22 cellular contexts compared by ENCODE assay signal in the genomic region with DNA sequence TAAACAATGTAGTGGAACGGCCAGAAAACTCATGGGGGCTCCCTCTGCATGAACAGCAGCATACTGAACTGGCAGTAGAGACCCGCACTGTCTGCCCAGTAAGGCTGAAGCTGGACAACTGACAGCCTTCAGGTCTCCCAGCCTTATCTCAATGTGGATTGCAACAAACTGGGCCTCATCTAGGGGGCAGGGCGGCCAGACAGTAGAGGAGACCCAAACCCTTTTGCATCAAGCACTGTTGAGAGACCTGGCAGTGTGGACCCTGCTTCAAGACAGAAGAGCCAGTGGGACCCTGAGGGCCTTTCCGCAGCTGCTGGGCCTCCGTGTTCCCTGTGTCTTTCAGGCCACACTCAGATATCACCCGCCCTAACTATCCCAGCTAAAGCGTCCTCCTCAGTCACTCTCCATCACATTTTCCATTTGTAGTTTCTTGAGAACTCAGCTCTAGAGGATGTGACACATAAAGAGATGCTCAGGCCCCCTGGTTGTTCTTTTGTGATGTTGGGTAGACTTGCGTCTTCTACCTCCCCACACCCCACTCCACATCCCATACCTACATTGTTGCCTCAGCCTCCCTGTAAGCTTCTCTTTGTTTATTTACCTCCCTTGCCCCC.
DNase-seq lines count a peak whose midpoint lies in the region; ATAC-seq and TF ChIP-seq lines count a peak whose summit lies in the region.
"Had no signal": no experiment of that assay in that cellular context is flagged by ENCODE, and none has a peak within 500 bp of the region (broad histone marks: within the 10 kb centered on the region; RNA-seq: fewer than 3 reads in every experiment).

No MANE protein-coding gene starts in this region.

- H3K23me2 ChIP-seq in H9 (ENCODE audit: insufficient read length, low read depth, low read length, poor library complexity, severe bottlenecking): no peaks in the 10 kb centered on the region

- no peaks in the 10 kb centered on the region for H3K9me3 Mint-ChIP-seq in activated naive CD8-positive, alpha-beta T cell treated with anti-CD3 and anti-CD28 coated beads, Interleukin-2, amount 50 U/mL, for 24 hours
- H3K9me3 Mint-ChIP-seq in activated naive CD8-positive, alpha-beta T cell treated with anti-CD3 and anti-CD28 coated beads for 36 hours: no peaks in the 10 kb centered on the region
- H3K9me3 Mint-ChIP-seq in H9: no peaks in the 10 kb centered on the region
- H3K9me3 Mint-ChIP-seq: CD4-positive, alpha-beta T cell; IgD-negative memory B cell had no signal

- H3K27me3 ChIP-seq in H9 (ENCODE audit: insufficient read depth, low read length) (no peaks in the 10 kb centered on the region), neuronal stem cell (ENCODE audit: control insufficient read depth in 3 of 3, insufficient read depth in 3 of 3, low read depth in 1 of 3, low read length in 3 of 3) (no peaks in the 10 kb centered on the region)
- H3K27me3 ChIP-seq: Peyer's patch had no signal

- WGBS in H9 (ENCODE audit: extremely low coverage, insufficient read length, low lambda C conversion rate): no CpG with 5 or more reads among the region's 8 CpGs
- WGBS in neuronal stem cell (ENCODE audit: extremely low coverage in 2 of 2, insufficient read length in 2 of 2, insufficient replicate concordance in 1 of 2), 2 donors: no CpG with 5 or more reads among the region's 8 CpGs

- H3K9me3 ChIP-seq in H9 (ENCODE audit: control insufficient read depth, low read depth, low read length): no peaks in the 10 kb centered on the region
- H3K9me3 ChIP-seq in neuronal stem cell (replicated peaks in 1 of 2; ENCODE audit: control insufficient read depth in 2 of 2, insufficient read depth in 1 of 2, low read depth in 1 of 2, low read length in 2 of 2): no peaks in the 10 kb centered on the region
- H3K9me3 ChIP-seq: BE2C, Caco-2, HAP-1, Peyer's patch had no signal

- H3K36me3 Mint-ChIP-seq in activated naive CD8-positive, alpha-beta T cell treated with anti-CD3 and anti-CD28 coated beads, Interleukin-2, amount 50 U/mL, for 24 hours (ENCODE audit: low read depth): no peaks in the 10 kb centered on the region
- no peaks in the 10 kb centered on the region for H3K36me3 Mint-ChIP-seq in activated naive CD8-positive, alpha-beta T cell treated with anti-CD3 and anti-CD28 coated beads for 36 hours
- H3K36me3 Mint-ChIP-seq in H9 (ENCODE audit: insufficient read depth in 1 of 3, low read depth in 3 of 3): no peaks in the 10 kb centered on the region; a peak in 1 of 7 replicates
- H3K36me3 Mint-ChIP-seq: IgD-negative memory B cell had no signal

- H4K5ac ChIP-seq in H9 (ENCODE audit: insufficient read length, low read depth, low read length): no peak overlapping the region

- peaks cover 7% of the 10 kb centered on the region; the same call in 1 of the 2 replicates for H3K4me1 ChIP-seq in H9 (ENCODE audit: insufficient read depth, low read length)
- H3K4me1 ChIP-seq in neuronal stem cell (ENCODE audit: control insufficient read depth in 2 of 2, insufficient read depth in 1 of 2, low read depth in 1 of 2, low read length in 2 of 2): peaks cover under 1 to 23% of the 10 kb centered on the region in 2 donors
- H3K4me1 ChIP-seq: BE2C, Caco-2 had no signal

- no peak overlapping the region for H3K4me3 Mint-ChIP-seq in activated naive CD8-positive, alpha-beta T cell treated with anti-CD3 and anti-CD28 coated beads, Interleukin-2, amount 50 U/mL, for 24 hours
- no peak overlapping the region for H3K4me3 Mint-ChIP-seq in activated naive CD8-positive, alpha-beta T cell treated with anti-CD3 and anti-CD28 coated beads for 36 hours
- H3K4me3 Mint-ChIP-seq in H9: no peak overlapping the region; a peak in 1 of 5 replicates
- H3K4me3 Mint-ChIP-seq: CD4-positive, alpha-beta T cell; IgD-negative memory B cell had no signal

- H2BK120ac ChIP-seq in H9 (ENCODE audit: low read depth, low read length, poor library complexity, severe bottlenecking) (no peak overlapping the region), neuronal stem cell (ENCODE audit: low read depth, low read length) (no peak overlapping the region)

- no peak overlapping the region for H4K91ac ChIP-seq in H9 (ENCODE audit: insufficient read length, low read depth, low read length)
- H4K91ac ChIP-seq in neuronal stem cell (ENCODE audit: low read depth, low read length, poor library complexity): no peak overlapping the region

- H3K9ac ChIP-seq in H9 (ENCODE audit: extremely low read depth, insufficient read length, low read length) (no peak overlapping the region), neuronal stem cell (ENCODE audit: low read depth, low read length, poor library complexity) (no peak overlapping the region)

- H3K14ac ChIP-seq in H9 (ENCODE audit: insufficient read depth, low read length) (no peak overlapping the region), neuronal stem cell (ENCODE audit: low read length) (no peak overlapping the region)

- TF ChIP-seq CTCF in H9 (conservative IDR thresholded peaks at IDR 0.05): 0 out of 3 replicates have a peak, but pooled peaks have one; percentile 19

- H3K27me3 Mint-ChIP-seq in activated naive CD8-positive, alpha-beta T cell treated with anti-CD3 and anti-CD28 coated beads, Interleukin-2, amount 50 U/mL, for 24 hours: no peaks in the 10 kb centered on the region
- peaks cover 14% of the 10 kb centered on the region for H3K27me3 Mint-ChIP-seq in activated naive CD8-positive, alpha-beta T cell treated with anti-CD3 and anti-CD28 coated beads for 36 hours
- H3K27me3 Mint-ChIP-seq in H9 (ENCODE audit: low read depth): no peaks in the 10 kb centered on the region; the same call in none of the 2 replicates

- no peak overlapping the region for H3K18ac ChIP-seq in H9 (ENCODE audit: insufficient read length, low read depth, low read length)
- no peak overlapping the region for H3K18ac ChIP-seq in neuronal stem cell (ENCODE audit: low read length)

- no peaks in the 10 kb centered on the region for H3K79me2 ChIP-seq in H9 (ENCODE audit: insufficient read depth, low read length)

- H2AFZ ChIP-seq in H9 (ENCODE audit: low read length) (no peak overlapping the region), neuronal stem cell (ENCODE audit: low read length) (peak overlapping the region; percentile 72)

- H4K8ac ChIP-seq in H9 (replicated peaks; ENCODE audit: insufficient read length, low read depth, low read length) (no peak overlapping the region), neuronal stem cell (ENCODE audit: low read depth, low read length) (no peak overlapping the region)

- H2BK15ac ChIP-seq in H9 (ENCODE audit: low read depth, low read length): no peak overlapping the region
- no peak overlapping the region for H2BK15ac ChIP-seq in neuronal stem cell (ENCODE audit: low read length)

- no peak overlapping the region for H3T11ph ChIP-seq in H9 (ENCODE audit: low read length)

- no peak for DNase-seq in activated naive CD8-positive, alpha-beta T cell treated with anti-CD3 and anti-CD28 coated beads, Interleukin-2, amount 50 U/mL, for 24 hours
- DNase-seq in activated naive CD8-positive, alpha-beta T cell treated with anti-CD3 and anti-CD28 coated beads for 36 hours: no peak
- DNase-seq in H9 (peak; percentile 45), iPS-NIHi11 (ENCODE audit: low spot score) (peak; percentile 21), neuronal stem cell (ENCODE audit: low spot score) (no peak), posterior vena cava (ENCODE audit: low spot score) (no peak), LoVo (ENCODE audit: low spot score) (no peak)
- no peak for DNase-seq in activated CD8-positive, alpha-beta memory T cell treated with anti-CD3 and anti-CD28 coated beads for 24 hours
- DNase-seq: BE2C; Caco-2; CD4-positive, alpha-beta T cell; GF-D8; Karpas-422; MM.1S; NCI-H1092; NCI-H1436 treated with DMSO at 0.1 percent for 48 hours; NCI-H2029 treated with DMSO at 0.1 percent for 48 hours; NCI-H748 treated with DMSO at 0.1 percent for 48 hours; NK-92 treated with Interleukin-12 subunit alpha and Interleukin-12 subunit beta, amount 100 ng/mL, for 24 hours; Peyer's patch had no signal

- H2BK5ac ChIP-seq in H9 (ENCODE audit: insufficient read length, low read length): no peak overlapping the region
- no peak overlapping the region for H2BK5ac ChIP-seq in neuronal stem cell (ENCODE audit: low read length)

- no peak overlapping the region for H3K56ac ChIP-seq in H9 (ENCODE audit: insufficient read length, low read depth, low read length)

- no peaks in the 10 kb centered on the region for H3K4me1 Mint-ChIP-seq in activated naive CD8-positive, alpha-beta T cell treated with anti-CD3 and anti-CD28 coated beads, Interleukin-2, amount 50 U/mL, for 24 hours
- H3K4me1 Mint-ChIP-seq in activated naive CD8-positive, alpha-beta T cell treated with anti-CD3 and anti-CD28 coated beads for 36 hours: no peaks in the 10 kb centered on the region
- peaks cover 38% of the 10 kb centered on the region in 2 experiments for H3K4me1 Mint-ChIP-seq in H9
- H3K4me1 Mint-ChIP-seq: IgD-negative memory B cell had no signal

- H3K79me1 ChIP-seq in H9 (ENCODE audit: insufficient read depth, low read depth, low read length, poor library complexity, severe bottlenecking): no peaks in the 10 kb centered on the region
- no peaks in the 10 kb centered on the region for H3K79me1 ChIP-seq in neuronal stem cell (ENCODE audit: low read depth, low read length)

- H3K27ac ChIP-seq in H9 (ENCODE audit: insufficient read length, low read depth, low read length): no peak overlapping the region
- no peak overlapping the region for H3K27ac ChIP-seq in neuronal stem cell (replicated peaks; ENCODE audit: low read length)
- H3K27ac ChIP-seq: Peyer's patch had no signal

- H3K27ac Mint-ChIP-seq in activated naive CD8-positive, alpha-beta T cell treated with anti-CD3 and anti-CD28 coated beads, Interleukin-2, amount 50 U/mL, for 24 hours: no peak overlapping the region
- no peak overlapping the region for H3K27ac Mint-ChIP-seq in activated naive CD8-positive, alpha-beta T cell treated with anti-CD3 and anti-CD28 coated beads for 36 hours
- H3K27ac Mint-ChIP-seq in H9: no peak overlapping the region; a peak in 1 of 7 replicates
- H3K27ac Mint-ChIP-seq: CD4-positive, alpha-beta T cell; IgD-negative memory B cell had no signal

- no peak overlapping the region for H3K4me3 ChIP-seq in neuronal stem cell (ENCODE audit: low read length in 2 of 2)
- H3K4me3 ChIP-seq: HAP-1, Peyer's patch had no signal

- no peaks in the 10 kb centered on the region for H4K20me1 ChIP-seq in H9 (ENCODE audit: control insufficient read depth, insufficient read depth, insufficient read length)

- H2AK5ac ChIP-seq in H9 (ENCODE audit: insufficient read length, low read length) (no peak overlapping the region), neuronal stem cell (ENCODE audit: low read depth, low read length) (no peak overlapping the region)

- no peaks in the 10 kb centered on the region for H3K36me3 ChIP-seq in neuronal stem cell (replicated peaks in 1 of 2; ENCODE audit: control insufficient read depth in 2 of 2, insufficient read depth in 2 of 2, low read length in 2 of 2)
- H3K36me3 ChIP-seq: BE2C, HAP-1, Peyer's patch had no signal

- no peak overlapping the region for H3K4me2 ChIP-seq in H9 (ENCODE audit: insufficient read depth, insufficient read length, low read length)
- H3K4me2 ChIP-seq in neuronal stem cell (ENCODE audit: insufficient read depth, low read length, poor library complexity, severe bottlenecking): no peak overlapping the region

- no peak overlapping the region for H2BK20ac ChIP-seq in H9 (ENCODE audit: low read depth, low read length, poor library complexity, severe bottlenecking)

- peak; percentile 61 for ATAC-seq in activated naive CD8-positive, alpha-beta T cell treated with anti-CD3 and anti-CD28 coated beads, Interleukin-2, amount 50 U/mL, for 24 hours

- H3K4ac ChIP-seq in H9 (ENCODE audit: low read depth, low read length) (no peak overlapping the region), neuronal stem cell (ENCODE audit: low read length) (no peak overlapping the region)

- intact Hi-C loops in posterior vena cava (cut with DNase I): no loop called here

- no peak overlapping the region for H3K23ac ChIP-seq in H9 (ENCODE audit: insufficient read length, low read depth, low read length)
- H3K23ac ChIP-seq in neuronal stem cell (ENCODE audit: low read depth, low read length, poor library complexity): no peak overlapping the region

- H2BK12ac ChIP-seq in H9 (ENCODE audit: insufficient read length, low read depth, low read length) (no peak overlapping the region), neuronal stem cell (ENCODE audit: low read length) (no peak overlapping the region)

Comparison
In these comparisons a context has a peak if more than half of its experiments do, and no peak if none do; other contexts are left out.
1. DNase-seq: peak in H9 (single experiment) and iPS-NIHi11 (single experiment); none in activated naive CD8-positive, alpha-beta T cell treated with anti-CD3 and anti-CD28 coated beads, Interleukin-2, amount 50 U/mL, for 24 hours (single experiment), activated naive CD8-positive, alpha-beta T cell treated with anti-CD3 and anti-CD28 coated beads for 36 hours (single experiment), neuronal stem cell (single experiment), activated CD8-positive, alpha-beta memory T cell treated with anti-CD3 and anti-CD28 coated beads for 24 hours (single experiment), posterior vena cava (single experiment) and LoVo (single experiment).